In the genomic region with DNA sequence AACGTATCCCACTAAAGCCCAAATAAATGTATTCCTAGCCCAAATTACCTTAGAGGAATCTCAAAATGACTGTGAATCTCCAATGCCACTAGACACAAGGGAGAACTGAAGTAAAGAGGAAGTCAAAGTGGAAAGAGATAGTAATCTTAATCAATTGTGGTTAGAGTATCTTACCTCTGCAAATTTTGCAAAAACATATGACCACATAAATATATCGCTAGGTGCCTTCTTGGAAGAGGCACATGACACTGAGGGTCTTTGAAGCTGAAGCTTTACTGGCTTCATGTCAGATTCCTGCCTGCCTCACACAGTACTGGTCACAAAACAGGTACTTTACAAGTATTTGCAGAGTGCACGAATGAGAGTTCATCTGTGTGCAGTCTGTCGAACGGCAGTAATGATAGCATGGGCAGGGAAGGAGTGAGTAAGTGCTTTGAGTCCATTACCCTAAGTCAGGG, we compare ENCODE assay signal across 10 cellular contexts.
A peak's percentile ranks its signal among the peaks of the same experiment; 100 is the strongest.
DNase-seq lines count a peak whose midpoint lies in the region; ATAC-seq and TF ChIP-seq lines count a peak whose summit lies in the region.
"Had no signal": no experiment of that assay in that cellular context is flagged by ENCODE, and none has a peak within 500 bp of the region (broad histone marks: within the 10 kb centered on the region; RNA-seq: fewer than 3 reads in every experiment).

No MANE protein-coding gene starts in this region.

- H3K9me3 Mint-ChIP-seq in activated T-helper 1 cell treated with anti-CD3 and anti-CD28 coated beads, Interleukin-12 subunit alpha, Interleukin-12 subunit beta, Interleukin-2, Interleukin-4 antibody, amounts not matched to agents 30 ng/mL and 10 ng/mL and 1 ng/mL, durations not matched to agents 14 hours and 24 hours and 36 hours, result peaks cover 18% of the 10 kb centered on the region

- no peaks in the 10 kb centered on the region for H3K36me3 ChIP-seq in upper lobe of right lung
- H3K36me3 ChIP-seq in suprapubic skin, result no peaks in the 10 kb centered on the region

- peaks cover 51% of the 10 kb centered on the region for H3K4me1 Mint-ChIP-seq in activated T-helper 1 cell treated with anti-CD3 and anti-CD28 coated beads, Interleukin-12 subunit alpha, Interleukin-12 subunit beta, Interleukin-2, Interleukin-4 antibody, amounts not matched to agents 30 ng/mL and 10 ng/mL and 1 ng/mL, durations not matched to agents 14 hours and 24 hours and 36 hours (ENCODE audit: low read depth)

- no peak overlapping the region for H3K27ac ChIP-seq in upper lobe of right lung
- no peak overlapping the region for H3K27ac ChIP-seq in suprapubic skin
- H3K27ac ChIP-seq: PC-9 had no signal

- no peak for TF ChIP-seq POLR2A in suprapubic skin (IDR thresholded peaks at IDR 0.05)

- peaks cover 3% of the 10 kb centered on the region for H3K27me3 Mint-ChIP-seq in activated T-helper 1 cell treated with anti-CD3 and anti-CD28 coated beads, Interleukin-12 subunit alpha, Interleukin-12 subunit beta, Interleukin-2, Interleukin-4 antibody, amounts not matched to agents 30 ng/mL and 10 ng/mL and 1 ng/mL, durations not matched to agents 14 hours and 24 hours and 36 hours (ENCODE audit: insufficient read depth)

- in situ Hi-C loops in GM13977 (cut with MboI; ENCODE audit: low pct_unique_long_range_greater_than_20kb, low sequenced_read_pairs, unreplicated experiment), result no loop called here

- WGBS in suprapubic skin, result 81% methylated on average over 5 of the region's 5 CpGs

- peaks cover 6% of the 10 kb centered on the region for H3K9me3 ChIP-seq in upper lobe of right lung
- peaks cover 6% of the 10 kb centered on the region for H3K9me3 ChIP-seq in suprapubic skin

- peak overlapping the region; percentile 49 for H3K4me3 Mint-ChIP-seq in activated T-helper 1 cell treated with anti-CD3 and anti-CD28 coated beads, Interleukin-12 subunit alpha, Interleukin-12 subunit beta, Interleukin-2, Interleukin-4 antibody, amounts not matched to agents 30 ng/mL and 10 ng/mL and 1 ng/mL, durations not matched to agents 14 hours and 24 hours and 36 hours

- H3K27me3 ChIP-seq in upper lobe of right lung (no peaks in the 10 kb centered on the region), suprapubic skin (no peaks in the 10 kb centered on the region)

- intact Hi-C loops in activated T-helper 1 cell treated with anti-CD3 and anti-CD28 coated beads, Interleukin-12 subunit alpha, Interleukin-12 subunit beta, Interleukin-2, Interleukin-4 antibody, amounts not matched to agents 30 ng/mL and 10 ng/mL and 1 ng/mL, durations not matched to agents 14 hours and 24 hours and 36 hours (cut with micrococcal nuclease), result loop anchor here (1.0 to 5.0 kb wide), 4 partner anchors 36 to 169 kb away; no protein-coding TSS in a partner anchor
- intact Hi-C loops in upper lobe of right lung (cut with DNase I), result no loop called here

- TF ChIP-seq CTCF in upper lobe of right lung (IDR thresholded peaks at IDR 0.05) (no peak), suprapubic skin (IDR thresholded peaks at IDR 0.05) (no peak), GM13977 (IDR thresholded peaks at IDR 0.05; ENCODE audit: extremely low read depth, insufficient read depth, missing control alignments) (no peak)

- peaks cover 7% of the 10 kb centered on the region for H3K36me3 Mint-ChIP-seq in activated T-helper 1 cell treated with anti-CD3 and anti-CD28 coated beads, Interleukin-12 subunit alpha, Interleukin-12 subunit beta, Interleukin-2, Interleukin-4 antibody, amounts not matched to agents 30 ng/mL and 10 ng/mL and 1 ng/mL, durations not matched to agents 14 hours and 24 hours and 36 hours (ENCODE audit: low read depth)

- ATAC-seq in upper lobe of right lung, result peak; percentile 20
- ATAC-seq: sciatic nerve had no signal

- H3K4me3 ChIP-seq in upper lobe of right lung, result no peak overlapping the region
- H3K4me3 ChIP-seq in suprapubic skin, result no peak overlapping the region
- H3K4me3 ChIP-seq: PC-9 had no signal

- H3K4me1 ChIP-seq in upper lobe of right lung (peaks cover 3% of the 10 kb centered on the region), suprapubic skin (no peaks in the 10 kb centered on the region)

- peak overlapping the region; percentile 4 for H3K27ac Mint-ChIP-seq in activated T-helper 1 cell treated with anti-CD3 and anti-CD28 coated beads, Interleukin-12 subunit alpha, Interleukin-12 subunit beta, Interleukin-2, Interleukin-4 antibody, amounts not matched to agents 30 ng/mL and 10 ng/mL and 1 ng/mL, durations not matched to agents 14 hours and 24 hours and 36 hours

- no peak for TF ChIP-seq EP300 in suprapubic skin (IDR thresholded peaks at IDR 0.05)

- peak; percentile 9 for DNase-seq in stimulated activated CD4-positive, alpha-beta T cell treated with anti-CD3 and anti-CD28 coated beads, Interleukin-1b, Interleukin-23, amount 100 ng/mL, for 48 hours
- DNase-seq in stimulated activated CD4-positive, alpha-beta T cell treated with anti-CD3 and anti-CD28 coated beads, Interleukin-12 subunit alpha, Interleukin-12 subunit beta, amount 100 ng/mL, for 4 hours, result no peak
- DNase-seq in Kasumi-1 (lab: John Stamatoyannopoulos, UW) (peak; percentile 92 to 97), upper lobe of right lung (no peak), suprapubic skin (ENCODE audit: low spot score in 2 of 2) (no peak), midbrain (lab: John Stamatoyannopoulos, UW) (no peak), GM13977 (ENCODE audit: low spot score) (no peak)
- peak; percentile 9 for DNase-seq in activated T-helper 1 cell treated with anti-CD3 and anti-CD28 coated beads, Interleukin-12 subunit alpha, Interleukin-12 subunit beta, Interleukin-2, Interleukin-4 antibody, amounts not matched to agents 30 ng/mL and 10 ng/mL and 1 ng/mL, durations not matched to agents 14 hours and 24 hours and 36 hours (ENCODE audit: low spot score)
- DNase-seq: PC-9 had no signal

Comparison
In these comparisons a context has a peak if more than half of its experiments do, and no peak if none do; other contexts are left out.
1. DNase-seq: peak in stimulated activated CD4-positive, alpha-beta T cell treated with anti-CD3 and anti-CD28 coated beads, Interleukin-1b, Interleukin-23, amount 100 ng/mL, for 48 hours (single experiment), Kasumi-1 (2 of 2) and activated T-helper 1 cell treated with anti-CD3 and anti-CD28 coated beads, Interleukin-12 subunit alpha, Interleukin-12 subunit beta, Interleukin-2, Interleukin-4 antibody, amounts not matched to agents 30 ng/mL and 10 ng/mL and 1 ng/mL, durations not matched to agents 14 hours and 24 hours and 36 hours (single experiment); none in stimulated activated CD4-positive, alpha-beta T cell treated with anti-CD3 and anti-CD28 coated beads, Interleukin-12 subunit alpha, Interleukin-12 subunit beta, amount 100 ng/mL, for 4 hours (single experiment), upper lobe of right lung (single experiment), suprapubic skin (0 of 2), midbrain (single experiment) and GM13977 (single experiment).